Comparison of ENCODE assay signal across 20 cellular contexts in genomic region chr1:155043793-155044192, GRCh38. TPM values are rescaled to one million over a fixed set of nuclear protein-coding genes. Genes with fewer than 3 reads are reported as not detected.
"Had no signal": no experiment of that assay in that cellular context is flagged by ENCODE, and none has a peak within 500 bp of the region (broad histone marks: within the 10 kb centered on the region; RNA-seq: fewer than 3 reads in every experiment).

No MANE protein-coding gene starts in this region.

- H3K4me3 Mint-ChIP-seq: activated naive CD8-positive, alpha-beta T cell treated with anti-CD3 and anti-CD28 coated beads, Interleukin-2, amount 10 ng/mL, durations not matched to agents 7 days and 5 days; natural killer cell treated with Interleukin-12 subunit alpha and Interleukin-12 subunit beta and Interleukin-15 and Interleukin-18, amount 100 ng/mL, for 72 hours; T-helper 1 cell treated with Interleukin-12 subunit alpha and Interleukin-12 subunit beta and Interleukin-4 antibody, amounts not matched to agents 30 μg/mL and 1 μg/mL, for 36 hours; WTC11 had no signal

- H3K36me3 Mint-ChIP-seq: activated naive CD8-positive, alpha-beta T cell treated with anti-CD3 and anti-CD28 coated beads, Interleukin-2, amount 10 ng/mL, durations not matched to agents 7 days and 5 days; natural killer cell treated with Interleukin-12 subunit alpha and Interleukin-12 subunit beta and Interleukin-15 and Interleukin-18, amount 100 ng/mL, for 72 hours; WTC11 had no signal

- H3K9me3 Mint-ChIP-seq: activated naive CD8-positive, alpha-beta T cell treated with anti-CD3 and anti-CD28 coated beads, Interleukin-2, amount 10 ng/mL, durations not matched to agents 7 days and 5 days; natural killer cell treated with Interleukin-12 subunit alpha and Interleukin-12 subunit beta and Interleukin-15 and Interleukin-18, amount 100 ng/mL, for 72 hours; T-helper 1 cell treated with Interleukin-12 subunit alpha and Interleukin-12 subunit beta and Interleukin-4 antibody, amounts not matched to agents 30 μg/mL and 1 μg/mL, for 36 hours; WTC11 had no signal

- H3K27me3 Mint-ChIP-seq: natural killer cell treated with Interleukin-12 subunit alpha and Interleukin-12 subunit beta and Interleukin-15 and Interleukin-18, amount 100 ng/mL, for 72 hours had no signal

- H3K4me3 ChIP-seq: gastrocnemius medialis, lower lobe of right lung, psoas muscle had no signal

- FAIRE-seq: colon had no signal

- DNase-seq: activated CD4-positive, alpha-beta T cell treated with anti-CD3 and anti-CD28 coated beads for 48 hours; activated CD8-positive, alpha-beta memory T cell treated with anti-CD3 and anti-CD28 coated beads for 24 hours; activated effector memory CD4-positive, alpha-beta T cell treated with Interleukin-2 at 50 U/mL for 16 hours; activated naive CD8-positive, alpha-beta T cell treated with anti-CD3 and anti-CD28 coated beads, Interleukin-2, amount 10 ng/mL, durations not matched to agents 7 days and 5 days; anterior cingulate cortex; effector memory CD4-positive, alpha-beta T cell; gastrocnemius medialis; kidney glomerular epithelial cell; lower lobe of right lung; occipital lobe; psoas muscle; stimulated activated CD4-positive, alpha-beta T cell treated with anti-CD3 and anti-CD28 coated beads, Interleukin-2, amount 100 ng/mL, for 48 hours; stimulated activated naive CD8-positive, alpha-beta T cell treated with anti-CD3 and anti-CD28 coated beads, Interleukin-15, Interleukin-2, amounts not matched to agents 100 U/mL and 50 U/mL, for 24 hours had no signal

- H3K9me3 ChIP-seq: gastrocnemius medialis, lower lobe of right lung, psoas muscle had no signal

- H3K27ac Mint-ChIP-seq: T-helper 1 cell treated with Interleukin-12 subunit alpha and Interleukin-12 subunit beta and Interleukin-4 antibody, amounts not matched to agents 30 μg/mL and 1 μg/mL, for 36 hours; WTC11 had no signal

- H3K27me3 ChIP-seq: gastrocnemius medialis had no signal

- H3K36me3 ChIP-seq: gastrocnemius medialis, lower lobe of right lung had no signal

- ATAC-seq: natural killer cell treated with Interleukin-12 subunit alpha and Interleukin-12 subunit beta and Interleukin-15 and Interleukin-18, amount 100 ng/mL, for 72 hours; stimulated activated naive CD8-positive, alpha-beta T cell treated with anti-CD3 and anti-CD28 coated beads, Interleukin-15, Interleukin-2, amounts not matched to agents 100 U/mL and 50 U/mL, for 24 hours; WTC11 had no signal

- H3K27ac ChIP-seq: epithelial cell of prostate had no signal

RNA-seq across cellular contexts. Expression of gene DCST1, which starts 10.2 kb away (rescaled TPM):
- total RNA-seq: activated naive CD8-positive, alpha-beta T cell treated with anti-CD3 and anti-CD28 coated beads, Interleukin-2, amount 10 ng/mL, durations not matched to agents 7 days and 5 days; lower lobe of right lung; natural killer cell treated with Interleukin-12 subunit alpha and Interleukin-12 subunit beta and Interleukin-15 and Interleukin-18, amount 100 ng/mL, for 72 hours; occipital lobe; urinary bladder had no signal
- polyA plus RNA-seq: psoas muscle, urinary bladder had no signal

RNA-seq across cellular contexts. Expression of gene DCST2, which starts 10.2 kb away (rescaled TPM):
- total RNA-seq: gastrocnemius medialis, temporal lobe had no signal
